Comparison of ENCODE assay signal across 12 cellular contexts in the genomic region with DNA sequence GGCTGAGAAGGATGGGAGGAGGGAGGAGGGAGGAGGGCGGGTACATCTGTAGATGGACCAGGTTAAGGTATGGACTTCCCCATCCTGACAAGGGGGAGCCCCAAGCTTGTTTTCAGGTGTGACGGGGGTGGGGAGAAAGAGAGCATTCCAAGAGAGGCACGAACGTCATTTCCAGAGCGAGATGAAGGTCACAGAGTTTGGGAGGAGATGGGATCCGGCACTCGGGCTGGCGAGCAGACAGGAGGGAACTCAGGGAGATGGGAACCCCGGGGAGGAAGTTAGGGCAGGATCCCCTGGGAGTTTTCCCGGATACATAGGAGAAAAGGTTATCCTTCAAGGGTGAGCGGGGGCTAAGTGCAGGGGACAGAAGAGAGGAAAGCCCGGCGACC.
A peak's percentile ranks its signal among the peaks of the same experiment; 100 is the strongest.
DNase-seq lines count a peak whose midpoint lies in the region; ATAC-seq and TF ChIP-seq lines count a peak whose summit lies in the region.
"Had no signal": no experiment of that assay in that cellular context is flagged by ENCODE, and none has a peak within 500 bp of the region (broad histone marks: within the 10 kb centered on the region; RNA-seq: fewer than 3 reads in every experiment).

No MANE protein-coding gene starts in this region.

- peaks cover 2% of the 10 kb centered on the region for H3K36me3 Mint-ChIP-seq in chondrocyte (ENCODE audit: low read depth)
- no peaks in the 10 kb centered on the region for H3K36me3 Mint-ChIP-seq in activated CD4-positive, alpha-beta T cell treated with anti-CD3 and anti-CD28 coated beads for 36 hours (ENCODE audit: low read depth)
- H3K36me3 Mint-ChIP-seq in activated T-cell treated with anti-CD3 and anti-CD28 coated beads, Interleukin-2, amount 50 U/mL, for 24 hours (ENCODE audit: low read depth) = peaks cover 7% of the 10 kb centered on the region

- peak; percentile 11 for ATAC-seq in left colon
- ATAC-seq in activated CD4-positive, alpha-beta T cell treated with anti-CD3 and anti-CD28 coated beads for 36 hours = no peak

- peaks cover 41% of the 10 kb centered on the region for H4K20me1 ChIP-seq in smooth muscle cell (ENCODE audit: low read depth)

- peak overlapping the region; percentile 69 for H3K4me2 ChIP-seq in smooth muscle cell

- CTCF ChIA-PET in activated CD4-positive, alpha-beta T cell treated with anti-CD3 and anti-CD28 coated beads for 36 hours (lab: Charles Lee) = no interaction called here

- H3K4me1 Mint-ChIP-seq in chondrocyte (ENCODE audit: low read depth) = peaks cover 69% of the 10 kb centered on the region
- peaks cover 11% of the 10 kb centered on the region for H3K4me1 Mint-ChIP-seq in activated CD4-positive, alpha-beta T cell treated with anti-CD3 and anti-CD28 coated beads for 36 hours
- H3K4me1 Mint-ChIP-seq in activated T-cell treated with anti-CD3 and anti-CD28 coated beads, Interleukin-2, amount 50 U/mL, for 24 hours (ENCODE audit: low read depth) = peaks cover 14% of the 10 kb centered on the region

- WGBS in smooth muscle cell (ENCODE audit: low lambda C conversion rate) = 37% methylated on average over 12 of the region's 13 CpGs

- no peaks in the 10 kb centered on the region for H3K36me3 ChIP-seq in smooth muscle cell (ENCODE audit: low read depth)

- H2AFZ ChIP-seq in smooth muscle cell (ENCODE audit: low read depth) = no peak overlapping the region

- no peaks in the 10 kb centered on the region for H3K27me3 ChIP-seq in smooth muscle cell (ENCODE audit: low read depth)

- H3K79me2 ChIP-seq in smooth muscle cell (ENCODE audit: low read depth) = peaks cover 85% of the 10 kb centered on the region

- peak; percentile 40 for DNase-seq in GM20000 (ENCODE audit: low spot score)
- DNase-seq in chondrocyte (ENCODE audit: low spot score) = no peak
- peak in 1 of 2 donors; percentile 50 for DNase-seq in left colon
- DNase-seq in smooth muscle cell (lab: John Stamatoyannopoulos, UW; ENCODE audit: unreplicated experiment) = no peak
- DNase-seq in activated CD4-positive, alpha-beta T cell treated with anti-CD3 and anti-CD28 coated beads for 36 hours = no peak
- no peak for DNase-seq in activated T-cell treated with anti-CD3 and anti-CD28 coated beads, Interleukin-2, amount 50 U/mL, for 24 hours
- no peak for DNase-seq in HuH-7.5 (ENCODE audit: low spot score)
- no peak for DNase-seq in activated CD8-positive, alpha-beta memory T cell treated with anti-CD3 and anti-CD28 coated beads, Interleukin-2, amount 50 U/mL, for 48 hours
- DNase-seq: activated T-cell treated with anti-CD3 and anti-CD28 coated beads, Interleukin-2, amount 50 U/mL, for 1 hour; DMS153; NCI-H526 treated with DMSO at 0.1 percent for 48 hours; T-helper 2 cell had no signal

- peak overlapping the region; percentile 24 for H3K4me3 Mint-ChIP-seq in chondrocyte (ENCODE audit: unreplicated experiment)
- H3K4me3 Mint-ChIP-seq in activated CD4-positive, alpha-beta T cell treated with anti-CD3 and anti-CD28 coated beads for 36 hours = no peak overlapping the region
- no peak overlapping the region for H3K4me3 Mint-ChIP-seq in activated T-cell treated with anti-CD3 and anti-CD28 coated beads, Interleukin-2, amount 50 U/mL, for 24 hours

- POLR2A ChIA-PET in activated CD4-positive, alpha-beta T cell treated with anti-CD3 and anti-CD28 coated beads for 36 hours (lab: Charles Lee) = interaction anchor here (0.6 kb wide), 1 partner anchor 57 kb away, joined by 3 read pairs; no protein-coding TSS in a partner anchor

- H3K27ac Mint-ChIP-seq in chondrocyte (ENCODE audit: unreplicated experiment) = peak overlapping the region; percentile 72
- H3K27ac Mint-ChIP-seq in activated CD4-positive, alpha-beta T cell treated with anti-CD3 and anti-CD28 coated beads for 36 hours = no peak overlapping the region
- no peak overlapping the region for H3K27ac Mint-ChIP-seq in activated T-cell treated with anti-CD3 and anti-CD28 coated beads, Interleukin-2, amount 50 U/mL, for 24 hours

- no peaks in the 10 kb centered on the region for H3K9me3 ChIP-seq in smooth muscle cell (replicated peaks; ENCODE audit: low read depth)

- H3K9ac ChIP-seq in smooth muscle cell (ENCODE audit: low read depth) = peak overlapping the region; percentile 26

- H3K4me1 ChIP-seq in smooth muscle cell (ENCODE audit: low read depth) = peaks cover 37% of the 10 kb centered on the region

- peaks cover 7% of the 10 kb centered on the region for H3F3A ChIP-seq in smooth muscle cell (ENCODE audit: low read depth)

- H3K9me3 Mint-ChIP-seq in chondrocyte (ENCODE audit: low read depth) = no peaks in the 10 kb centered on the region
- H3K9me3 Mint-ChIP-seq in activated CD4-positive, alpha-beta T cell treated with anti-CD3 and anti-CD28 coated beads for 36 hours (ENCODE audit: low read depth) = no peaks in the 10 kb centered on the region
- H3K9me3 Mint-ChIP-seq in activated T-cell treated with anti-CD3 and anti-CD28 coated beads, Interleukin-2, amount 50 U/mL, for 24 hours = no peaks in the 10 kb centered on the region

- no peak for TF ChIP-seq CTCF in GM20000 (IDR thresholded peaks at IDR 0.05; ENCODE audit: extremely low read depth, missing control alignments)
- TF ChIP-seq CTCF in chondrocyte (IDR thresholded peaks at IDR 0.05) = no peak
- no peak for TF ChIP-seq CTCF in smooth muscle cell (IDR thresholded peaks at IDR 0.05; ENCODE audit: borderline replicate concordance, insufficient read depth, poor library complexity, severe bottlenecking)

- intact Hi-C loops in left colon (cut with DNase I, micrococcal nuclease) = no loop called here
- intact Hi-C loops in activated CD4-positive, alpha-beta T cell treated with anti-CD3 and anti-CD28 coated beads for 36 hours (cut with DNase I, micrococcal nuclease) = no loop called here

- H3K27me3 Mint-ChIP-seq in chondrocyte (ENCODE audit: low read depth) = no peaks in the 10 kb centered on the region
- H3K27me3 Mint-ChIP-seq in activated CD4-positive, alpha-beta T cell treated with anti-CD3 and anti-CD28 coated beads for 36 hours = no peaks in the 10 kb centered on the region
- H3K27me3 Mint-ChIP-seq in activated T-cell treated with anti-CD3 and anti-CD28 coated beads, Interleukin-2, amount 50 U/mL, for 24 hours = no peaks in the 10 kb centered on the region

- H3K27ac ChIP-seq in smooth muscle cell (ENCODE audit: low read depth) = peak overlapping the region; percentile 49

- H3K4me3 ChIP-seq in smooth muscle cell = no peak overlapping the region
